ENCODE assay signal across 8 cellular contexts in genomic region chr19:14117668-14118164, GRCh38. TPM values are rescaled to one million over a fixed set of nuclear protein-coding genes. Genes with fewer than 3 reads are reported as not detected.
DNase-seq lines count a peak whose midpoint lies in the region; ATAC-seq and TF ChIP-seq lines count a peak whose summit lies in the region.

TSS of gene PRKACA (minus strand) at chr19:14117762. CDS start at chr19:14117547, 215 bp downstream.

- H3K9me3 ChIP-seq in neural progenitor cell (ENCODE audit: low read depth) (no peaks in the 10 kb centered on the region), stomach smooth muscle (ENCODE audit: control insufficient read depth in 2 of 2, low read length in 2 of 2) (no peaks in the 10 kb centered on the region)

- peaks cover 32% of the 10 kb centered on the region for H3F3A ChIP-seq in neural progenitor cell (ENCODE audit: low read depth)

- peak within 1 kb of the TSS; percentile 95 for H3K4me3 Mint-ChIP-seq in neural progenitor cell

- DNase-seq in GM03348 (ENCODE audit: low spot score), result peak; percentile 100
- peak; percentile 99 for DNase-seq in NB4 (ENCODE audit: low read depth)
- DNase-seq in SK-N-DZ (ENCODE audit: low spot score), result peak; percentile 97
- DNase-seq in activated naive CD4-positive, alpha-beta T cell treated with Interleukin-2 at 50 U/mL for 16 hours, result peak; percentile 99
- DNase-seq in foreskin melanocyte, result peak; percentile 98
- DNase-seq in neural progenitor cell (ENCODE audit: low spot score), result peak; percentile 100

- H3K36me3 ChIP-seq in neural progenitor cell (no peaks in the 10 kb centered on the region), stomach smooth muscle (ENCODE audit: control insufficient read depth in 2 of 2, insufficient read depth in 2 of 2, low read length in 2 of 2) (no peaks in the 10 kb centered on the region)

- H3K27me3 Mint-ChIP-seq in neural progenitor cell (ENCODE audit: insufficient read depth, low read depth), result peaks cover 11% of the 10 kb centered on the region

- H4K20me1 ChIP-seq in neural progenitor cell (ENCODE audit: low read depth), result peaks cover 45% of the 10 kb centered on the region

- H3K27ac ChIP-seq in neural progenitor cell (peak within 1 kb of the TSS; percentile 87), stomach smooth muscle (ENCODE audit: low read length) (peak within 1 kb of the TSS; percentile 99)

- H3K4me2 ChIP-seq in neural progenitor cell, result peak within 1 kb of the TSS; percentile 99

- TF ChIP-seq CTCF in NB4 (IDR thresholded peaks at IDR 0.05; ENCODE audit: low read depth, low read length) (no peak), neural progenitor cell (IDR thresholded peaks at IDR 0.05) (no peak)

- peak within 1 kb of the TSS; percentile 99 for H3K27ac Mint-ChIP-seq in neural progenitor cell

- H3K4me3 ChIP-seq in NB4 (ENCODE audit: low read depth, low read length) (peak within 1 kb of the TSS; percentile 61), neural progenitor cell (peak within 1 kb of the TSS; percentile 94), stomach smooth muscle (ENCODE audit: low read length in 2 of 2) (peak within 1 kb of the TSS; percentile 81 to 83)

- H3K79me2 ChIP-seq in neural progenitor cell (ENCODE audit: low read depth), result peaks cover 20% of the 10 kb centered on the region

- H3K4me1 Mint-ChIP-seq in neural progenitor cell, result peaks cover 44% of the 10 kb centered on the region

- H3K4me1 ChIP-seq in neural progenitor cell (peaks cover 29% of the 10 kb centered on the region), stomach smooth muscle (ENCODE audit: control insufficient read depth, insufficient read depth, low read length) (peaks cover 57% of the 10 kb centered on the region)

- H3K9ac ChIP-seq in neural progenitor cell, result peak within 1 kb of the TSS; percentile 60
- H3K9ac ChIP-seq in stomach smooth muscle (ENCODE audit: low read length in 2 of 2), result peak within 1 kb of the TSS; percentile 90 to 98

- H3K27me3 ChIP-seq in neural progenitor cell (no peaks in the 10 kb centered on the region), stomach smooth muscle (ENCODE audit: control insufficient read depth in 1 of 2, insufficient read depth in 2 of 2, low read length in 2 of 2) (no peaks in the 10 kb centered on the region)

- no peaks in the 10 kb centered on the region for H3K9me3 Mint-ChIP-seq in neural progenitor cell

- peak; percentile 90 for ATAC-seq in HG02571 (IDR thresholded peaks at IDR 0.05; ENCODE audit: unreplicated experiment)

- peak within 1 kb of the TSS; percentile 51 for H2AFZ ChIP-seq in neural progenitor cell (replicated peaks)

- no peak for TF ChIP-seq POLR2A in NB4 (IDR thresholded peaks at IDR 0.05; ENCODE audit: extremely low read depth, insufficient read length)

- H3K36me3 Mint-ChIP-seq in neural progenitor cell, result peaks cover 3% of the 10 kb centered on the region

RNA-seq across cellular contexts. Expression of gene PRKACA, which starts in this region (rescaled TPM):
- 42.1 and 57.4 TPM in 2 replicates for polyA plus RNA-seq in SK-N-DZ (2014; cell fraction: cytosol; rRNA removed)
- polyA plus RNA-seq in SK-N-DZ (2014; cell fraction: nucleus; rRNA removed), result 15.8 and 25.2 TPM in 2 replicates
- 22.2 and 31.8 TPM in 2 replicates for total RNA-seq in neural progenitor cell (ENCODE audit: low replicate concordance)

Comparison
In these comparisons a context has a peak if more than half of its experiments do, and no peak if none do; other contexts are left out.
1. Peak in every context shown above with its lines: DNase-seq, ATAC-seq, H3K4me3 ChIP-seq and H3K27ac ChIP-seq.